In the genomic region with DNA sequence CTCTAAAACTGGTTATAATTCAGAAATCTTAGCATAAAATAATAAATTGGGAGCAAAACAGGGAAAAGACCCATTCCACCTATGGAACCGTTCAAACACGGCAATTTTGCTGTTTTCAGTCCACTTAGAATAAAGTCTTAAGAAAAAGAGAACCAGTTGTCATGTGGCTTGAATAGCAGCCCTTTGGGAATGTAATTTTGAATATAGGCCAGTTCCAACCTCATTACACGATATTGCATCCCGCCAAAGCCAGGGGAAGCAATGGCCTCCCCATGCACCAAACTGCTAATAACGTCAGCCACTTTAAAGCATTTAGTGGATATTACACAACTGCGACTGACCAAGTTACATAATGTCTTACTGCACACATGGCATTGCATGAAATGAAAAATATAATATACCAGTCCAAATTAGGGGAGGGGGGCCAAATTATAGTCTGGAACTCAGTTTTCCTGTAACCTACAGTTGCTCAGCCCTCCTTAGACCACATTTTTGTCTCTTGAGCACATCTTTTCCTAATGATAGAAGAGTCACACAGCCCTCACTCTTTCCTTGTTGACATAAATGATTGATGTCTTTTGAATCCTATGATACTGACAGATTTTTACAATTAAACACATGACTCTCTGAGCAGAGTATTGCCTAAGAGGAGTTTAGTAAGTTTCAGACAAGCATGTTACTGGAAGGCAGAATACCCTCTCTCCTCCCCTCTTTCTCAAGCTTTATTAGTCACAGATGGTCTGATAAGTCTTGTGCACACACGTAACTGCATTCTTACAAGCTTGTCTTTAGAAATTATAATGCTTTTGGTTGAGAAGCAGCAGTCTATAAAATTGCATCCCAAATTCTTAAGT, we compare ENCODE assay signal across 10 cellular contexts. TPM values are rescaled to one million over a fixed set of nuclear protein-coding genes. Genes with fewer than 3 reads are reported as not detected.
DNase-seq lines count a peak whose midpoint lies in the region; ATAC-seq and TF ChIP-seq lines count a peak whose summit lies in the region.
"Had no signal": no experiment of that assay in that cellular context is flagged by ENCODE, and none has a peak within 500 bp of the region (broad histone marks: within the 10 kb centered on the region; RNA-seq: fewer than 3 reads in every experiment).

No MANE protein-coding gene starts in this region.

- H3K4me3 ChIP-seq in body of pancreas (no peak overlapping the region), uterus (peak overlapping the region in 1 of 2 donors; percentile 61)

- ATAC-seq in body of pancreas = no peak

- intact Hi-C loops in body of pancreas (cut with DNase I) (no loop called here), uterus (cut with DNase I; ENCODE audit: low total_unique reads) (no loop called here)

- H3K36me3 ChIP-seq in body of pancreas (replicated peaks in 1 of 2; ENCODE audit: insufficient read depth in 1 of 2, low read depth in 2 of 2) (no peaks in the 10 kb centered on the region), uterus (no peaks in the 10 kb centered on the region)
- H3K36me3 ChIP-seq: HAP-1 had no signal

- WGBS in body of pancreas, 2 donors = 75 to 81% methylated on average over 7 of the region's 7 CpGs

- DNase-seq in AML-193 (lab: John Stamatoyannopoulos, UW) = peak; percentile 89 to 90
- peak; percentile 42 for DNase-seq in HuH-7.5 (ENCODE audit: low spot score)
- DNase-seq in body of pancreas = peak in 1 of 4 donors; percentile 21
- peak; percentile 58 to 70 for DNase-seq in uterus
- no peak for DNase-seq in D341Med (ENCODE audit: low spot score)
- no peak for DNase-seq in NCI-H187 (lab: John Stamatoyannopoulos, UW)
- no peak for DNase-seq in cerebellum (ENCODE audit: low spot score)

- TF ChIP-seq CTCF in body of pancreas (IDR thresholded peaks at IDR 0.05) = no peak
- no peak for TF ChIP-seq CTCF in uterus (IDR thresholded peaks at IDR 0.05)

- H3K27me3 ChIP-seq in body of pancreas = no peaks in the 10 kb centered on the region
- no peaks in the 10 kb centered on the region for H3K27me3 ChIP-seq in layer of hippocampus (ENCODE audit: control insufficient read depth, insufficient read depth, low read length)
- H3K27me3 ChIP-seq in uterus = no peaks in the 10 kb centered on the region

- TF ChIP-seq POLR2A in body of pancreas (IDR thresholded peaks at IDR 0.05) = no peak
- no peak for TF ChIP-seq POLR2A in uterus (IDR thresholded peaks at IDR 0.05)

- no peaks in the 10 kb centered on the region for H3K9me3 ChIP-seq in body of pancreas
- H3K9me3 ChIP-seq in uterus = no peaks in the 10 kb centered on the region
- H3K9me3 ChIP-seq: HAP-1 had no signal

- H3K4me1 ChIP-seq in body of pancreas = peaks cover 20% of the 10 kb centered on the region
- no peaks in the 10 kb centered on the region for H3K4me1 ChIP-seq in uterus

- H3K27ac ChIP-seq in body of pancreas = peak overlapping the region; percentile 85 to 94 (median 88)
- peak overlapping the region; percentile 96 for H3K27ac ChIP-seq in layer of hippocampus (ENCODE audit: low read depth, low read length)
- peak overlapping the region; percentile 90 to 93 for H3K27ac ChIP-seq in uterus

RNA-seq across cellular contexts. Expression of a gene that starts 1.0 kb away (rescaled TPM):
- total RNA-seq in body of pancreas (10 to 100 TPM; 60.4 to 96.2 TPM), uterus (10 to 100 TPM; 15.6 to 94.8 (median 30.8) TPM), cerebellum (16.8 TPM)

RNA-seq across cellular contexts. Expression of a gene that starts 31.9 kb away (rescaled TPM):
- not detected for total RNA-seq in body of pancreas
- 1 to 10 TPM in 1 of 4 donors, not detected in 3; 1.2 TPM for total RNA-seq in uterus
- not detected for total RNA-seq in cerebellum
- total RNA-seq: kidney epithelial cell had no signal

Comparison
In these comparisons a context has a peak if more than half of its experiments do, and no peak if none do; other contexts are left out.
1. DNase-seq: peak in AML-193 (2 of 2), HuH-7.5 (single experiment) and uterus (2 of 2); none in D341Med (single experiment), NCI-H187 (0 of 2) and cerebellum (single experiment).
2. Peak in every context shown above with its lines, with median percentiles within 50 percentile points of each other: H3K27ac ChIP-seq.